ENCODE assay signal across 22 cellular contexts in the genomic region with DNA sequence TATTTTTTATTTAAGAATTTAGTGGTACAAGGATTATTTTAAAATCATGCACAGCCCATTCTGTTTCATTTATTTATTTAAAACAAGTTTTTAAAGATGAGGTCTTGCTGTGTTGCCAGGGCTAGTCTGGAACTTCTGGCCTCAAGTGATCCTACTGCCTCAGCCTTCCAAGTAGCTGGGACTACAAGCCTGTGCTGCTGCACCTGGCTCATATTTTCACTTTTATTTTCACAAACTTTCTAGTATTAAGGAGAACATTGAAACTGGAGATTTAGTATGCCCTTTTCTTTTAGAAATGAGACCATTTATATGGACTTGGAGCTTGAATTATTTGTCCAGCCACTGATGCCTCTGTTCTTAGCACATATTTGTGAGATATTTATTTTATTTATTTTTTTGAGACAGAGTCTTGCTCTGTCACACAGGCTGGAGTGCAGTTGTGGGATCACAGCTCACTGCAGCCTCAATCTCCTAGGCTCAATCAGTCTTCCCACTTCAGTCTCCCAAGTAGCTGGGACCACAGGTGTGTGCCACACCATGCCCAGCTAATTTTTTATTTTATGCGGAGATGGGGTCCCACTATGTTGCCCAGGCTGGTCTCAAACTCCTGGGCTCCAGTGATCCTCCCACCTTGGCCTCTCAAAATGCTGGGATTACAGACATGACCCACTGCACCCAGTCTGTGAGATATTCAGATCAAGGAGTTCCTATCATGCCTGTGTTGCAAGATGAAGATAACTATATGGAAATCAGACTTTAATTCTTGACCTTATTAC. TPM values are rescaled to one million over a fixed set of nuclear protein-coding genes. Genes with fewer than 3 reads are reported as not detected.
DNase-seq lines count a peak whose midpoint lies in the region; ATAC-seq, FAIRE-seq and TF ChIP-seq lines count a peak whose summit lies in the region.
"Had no signal": no experiment of that assay in that cellular context is flagged by ENCODE, and none has a peak within 500 bp of the region (broad histone marks: within the 10 kb centered on the region; RNA-seq: fewer than 3 reads in every experiment).

No MANE protein-coding gene starts in this region.

- peak overlapping the region; percentile 84 for H3K9ac ChIP-seq in HUES6 (ENCODE audit: low read length)
- no peak overlapping the region for H3K9ac ChIP-seq in GM12878 (ENCODE audit: control insufficient read depth, insufficient read depth, low read length)

- ATAC-seq in GM12878 (peak; percentile 9; the same call in 1 of the 3 replicates), HG03442 (IDR thresholded peaks at IDR 0.05; ENCODE audit: unreplicated experiment) (no peak)
- ATAC-seq: lower lobe of right lung, PC-3 had no signal

- H3K9me3 ChIP-seq in cardiac muscle cell (ENCODE audit: low read depth) (no peaks in the 10 kb centered on the region), right atrium auricular region (no peaks in the 10 kb centered on the region), HUES6 (ENCODE audit: control insufficient read depth, insufficient read depth, low read depth, low read length) (no peaks in the 10 kb centered on the region), GM12878 (replicated peaks; ENCODE audit: control insufficient read depth, insufficient read depth, low read length) (no peaks in the 10 kb centered on the region; the same call in 2 of the 3 replicates)
- H3K9me3 ChIP-seq: ascending aorta, lower lobe of right lung, SJSA1, vagina had no signal

- POLR2A ChIA-PET in GM12878 (lab: Charles Lee), result interaction anchor here (0.7 to 1.6 kb wide), 3 partner anchors 45 to 56 kb away, joined by 3 to 4 read pairs (median 4); no protein-coding TSS in a partner anchor

- H3K4me1 ChIP-seq in cardiac muscle cell (ENCODE audit: low read depth), result peaks cover 14% of the 10 kb centered on the region
- H3K4me1 ChIP-seq in right atrium auricular region, result peaks cover 0 to 37% of the 10 kb centered on the region in 2 donors
- H3K4me1 ChIP-seq in HUES6 (ENCODE audit: control insufficient read depth, insufficient read depth, low read length), result peaks cover 58% of the 10 kb centered on the region
- H3K4me1 ChIP-seq in GM12878 (ENCODE audit: control insufficient read depth, insufficient read depth, low read length), result peaks cover 24% of the 10 kb centered on the region; the same call in 1 of the 2 replicates

- no peak for FAIRE-seq in GM12878 (lab: Jason Lieb, UNC)

- no peak overlapping the region for H2AFZ ChIP-seq in GM12878 (ENCODE audit: control insufficient read depth, low read depth, low read length)

- no peaks in the 10 kb centered on the region for H3K27me3 ChIP-seq in cardiac muscle cell
- H3K27me3 ChIP-seq in right atrium auricular region, result no peaks in the 10 kb centered on the region
- no peaks in the 10 kb centered on the region for H3K27me3 ChIP-seq in HUES6 (ENCODE audit: control insufficient read depth, insufficient read depth, low read length)
- H3K27me3 ChIP-seq in GM12878 (replicated peaks in 1 of 2; ENCODE audit: control insufficient read depth in 2 of 2, insufficient read depth in 2 of 2, low read length in 1 of 2), result no peaks in the 10 kb centered on the region
- H3K27me3 ChIP-seq: ascending aorta, SJSA1, vagina had no signal

- peaks cover 94% of the 10 kb centered on the region for H3K79me2 ChIP-seq in GM12878 (ENCODE audit: control insufficient read depth, insufficient read depth, low read length)

- in situ Hi-C loops in GM12878 (cut with MboI), result loop anchor here (5.0 kb wide), 1 partner anchor 334 kb away; no protein-coding TSS in a partner anchor

- DNase-seq in cardiac muscle cell (ENCODE audit: low read depth in 1 of 2, low spot score in 1 of 2) (no peak), right atrium auricular region (ENCODE audit: low spot score) (no peak), GM12878 (ENCODE audit: low read depth, low spot score) (no peak), substantia nigra (lab: John Stamatoyannopoulos, UW) (no peak)
- no peak for DNase-seq in central memory CD4-positive, alpha-beta T cell
- DNase-seq in stimulated activated CD4-positive, alpha-beta T cell treated with anti-CD3 and anti-CD28 coated beads, Interleukin-1b, Interleukin-23, amount 100 ng/mL, for 48 hours, result no peak
- DNase-seq: activated CD4-positive, alpha-beta memory T cell treated with anti-CD3 and anti-CD28 coated beads, Interleukin-2, amount 10 ng/mL, durations not matched to agents 7 days and 5 days; activated effector memory CD4-positive, alpha-beta T cell treated with anti-CD3 and anti-CD28 coated beads, Interleukin-2, amount 50 U/mL, for 16 hours; CD4-positive, alpha-beta memory T cell; DMS79 treated with DMSO at 0.1 percent for 48 hours; GOT3; immature natural killer cell; lower lobe of right lung; NCI-H2081 treated with DMSO at 0.1 percent for 48 hours; NCI-H524 treated with DMSO at 0.1 percent for 48 hours; PC-3 had no signal

- no TSS peak for BruUV-seq in GM12878 (replicated peaks; lab: Mats Ljungman, UMichigan)

- RAD21 ChIA-PET in GM12878 (lab: Charles Lee; ENCODE audit: unreplicated experiment), result interaction anchor here (0.8 to 1.6 kb wide), 3 partner anchors 8 to 332 kb away, joined by 3 to 5 read pairs (median 3); a partner anchor contains a TSS

- 90% methylated on average over 1 of the region's 1 CpG for WGBS in GM12878 (ENCODE audit: insufficient coverage, insufficient replicate concordance, low lambda C conversion rate, missing lambda C conversion rate)

- H3K4me2 ChIP-seq in GM12878 (ENCODE audit: control insufficient read depth, insufficient read depth), result peak overlapping the region; percentile 56

- no peak for TF ChIP-seq POLR2A in GM12878 (IDR thresholded peaks at IDR 0.05; ENCODE audit: low read depth, low read length)

- intact Hi-C loops in GM12878 (cut with micrococcal nuclease; ENCODE audit: unreplicated experiment), result loop anchor here (10.0 kb wide), 1 partner anchor 353 kb away; no protein-coding TSS in a partner anchor

- no peak for TF ChIP-seq RAD21 in GM12878 (IDR thresholded peaks at IDR 0.05; ENCODE audit: insufficient read depth, low read depth, low read length)

- SMC1A ChIA-PET in GM12878 (lab: Charles Lee; ENCODE audit: uncharacterized antibody, unreplicated experiment), result interaction anchor here (0.8 to 3.7 kb wide), 11 partner anchors 7 to 321 kb away, joined by 3 to 19 read pairs (median 3); a partner anchor contains a TSS

- H3K27ac ChIP-seq in cardiac muscle cell, result peak overlapping the region; percentile 38
- H3K27ac ChIP-seq in right atrium auricular region, result no peak overlapping the region
- H3K27ac ChIP-seq in HUES6 (ENCODE audit: low read depth, low read length), result peak overlapping the region; percentile 99
- H3K27ac ChIP-seq in GM12878 (ENCODE audit: control insufficient read depth, insufficient read depth), result peak overlapping the region; percentile 70
- H3K27ac ChIP-seq in substantia nigra (ENCODE audit: low read depth, low read length, poor library complexity, severe bottlenecking), result no peak overlapping the region
- H3K27ac ChIP-seq: ascending aorta, lower lobe of right lung, SJSA1, vagina had no signal

- H3K36me3 ChIP-seq in cardiac muscle cell, result no peaks in the 10 kb centered on the region
- no peaks in the 10 kb centered on the region for H3K36me3 ChIP-seq in right atrium auricular region
- H3K36me3 ChIP-seq in HUES6 (ENCODE audit: control insufficient read depth, insufficient read depth, low read length), result no peaks in the 10 kb centered on the region
- peaks cover 1 to 3% of the 10 kb centered on the region in 2 experiments; a peak in 3 of 4 replicates for H3K36me3 ChIP-seq in GM12878 (ENCODE audit: control insufficient read depth in 2 of 2, insufficient read depth in 2 of 2, low read length in 1 of 2)
- H3K36me3 ChIP-seq: ascending aorta, lower lobe of right lung, SJSA1, vagina had no signal

- CTCF ChIA-PET in GM12878 (lab: Yijun Ruan, JAX), result interaction anchor here (0.6 to 2.6 kb wide), 9 partner anchors 19 to 357 kb away, joined by 3 to 10 read pairs (median 4); a partner anchor contains a TSS

- H4K20me1 ChIP-seq in GM12878 (ENCODE audit: control insufficient read depth, insufficient read depth), result no peaks in the 10 kb centered on the region

- no peak for TF ChIP-seq CTCF in cardiac muscle cell (IDR thresholded peaks at IDR 0.05; ENCODE audit: low read depth, low read length)
- no peak for TF ChIP-seq CTCF in right atrium auricular region (IDR thresholded peaks at IDR 0.05)
- no peak for TF ChIP-seq CTCF in GM12878 (IDR thresholded peaks at IDR 0.05 in 2 of 3, conservative IDR thresholded peaks at IDR 0.05 in 1 of 3; ENCODE audit: control insufficient read depth in 2 of 3, extremely low read depth in 1 of 3, insufficient read depth in 1 of 3, low read depth in 3 of 3, low read length in 3 of 3)

- no peak overlapping the region for H3K4me3 ChIP-seq in cardiac muscle cell
- H3K4me3 ChIP-seq in right atrium auricular region, result no peak overlapping the region
- peak overlapping the region; percentile 9; the same call in 1 of the 2 replicates for H3K4me3 ChIP-seq in HUES6 (ENCODE audit: low read depth, low read length)
- H3K4me3 ChIP-seq in GM12878, result 0 out of 2 replicates have a peak overlapping the region, but pooled peaks have one; percentile 18
- H3K4me3 ChIP-seq: ascending aorta, lower lobe of right lung, SJSA1, skin epidermis, vagina had no signal

- no peak for TF ChIP-seq EP300 in GM12878 (IDR thresholded peaks at IDR 0.05; ENCODE audit: borderline replicate concordance in 1 of 2, control insufficient read depth in 1 of 2, low read depth in 2 of 2, low read length in 2 of 2)

TF ChIP-seq in GM12878, 131 proteins besides CTCF, POLR2A, EP300 and RAD21 (continues in another document):
- no peak for TF ChIP-seq SMARCA5 (IDR thresholded peaks at IDR 0.05)

RNA-seq across cellular contexts. Expression of a gene that starts 7.4 kb away (rescaled TPM):
- 26.9 and 37.4 TPM in 2 replicates for total RNA-seq in cardiac muscle cell
- polyA plus RNA-seq in cardiac muscle cell, result 19.5 and 31.6 TPM in 2 replicates
- total RNA-seq in right atrium auricular region, result 10 to 100 TPM; 29.4 to 40.5 TPM
- total RNA-seq in GM12878 (2013; cell fraction: nucleolus; rRNA removed), result 353 and 379 TPM in 2 replicates
- 52.8 and 60.0 TPM in 2 replicates for total RNA-seq in GM12878 (2014; rRNA removed)
- 67.7 and 68.4 TPM in 2 replicates for total RNA-seq in GM12878 (2014; rRNA removed; fragmentation: Illumina TruSeq; extraction: Trizol)
- 45.7 and 49.2 TPM in 2 replicates for total RNA-seq in GM12878 (2021)
- 11.7 TPM for polyA plus RNA-seq in GM12878 (2011; ENCODE audit: low read depth)
- polyA plus RNA-seq in GM12878 (2011; rRNA removed), result 34.2 and 51.2 TPM in 2 replicates
- polyA plus RNA-seq in GM12878 (2011; cell fraction: cytosol; rRNA removed), result 8.6 and 10.3 TPM in 2 replicates
- polyA plus RNA-seq in GM12878 (2011; cell fraction: nucleus; rRNA removed), result 27.8 and 34.6 TPM in 2 replicates
- polyA plus RNA-seq in GM12878 (2012), result 24.8 and 28.3 TPM in 2 replicates
- polyA plus RNA-seq in GM12878 (2014; fragmentation: Illumina TruSeq; extraction: Trizol), result 37.1 and 73.0 TPM in 2 replicates
- 10 to 100 TPM in 1 of 2 experiments, 1 to 10 TPM in 1; 9.1 to 11.0 TPM for polyA plus RNA-seq in GM12878 (2014; fragmentation: Nextera tagmentation; extraction: Ambion mirVana)
- 23.6 and 34.1 TPM in 2 replicates for polyA plus RNA-seq in GM12878 (2014; rRNA removed)
- polyA plus RNA-seq in GM12878 (2016; fragmentation: Nextera tagmentation; extraction: Ambion mirVana), result 10 to 100 TPM; 27.7 to 29.6 TPM
- 50.9 and 75.0 TPM in 2 replicates for polyA minus RNA-seq in GM12878 (2011; rRNA and poly(A)+ RNA removed)
- polyA minus RNA-seq in GM12878 (2011; cell fraction: cytosol; rRNA and poly(A)+ RNA removed), result 16.4 and 17.1 TPM in 2 replicates
- 73.7 and 94.3 TPM in 2 replicates for polyA minus RNA-seq in GM12878 (2011; cell fraction: nucleus; rRNA and poly(A)+ RNA removed)

Comparison
In these comparisons a context has a peak if more than half of its experiments do, and no peak if none do; other contexts are left out.
1. H3K27ac ChIP-seq: peak in cardiac muscle cell (single experiment), HUES6 (single experiment) and GM12878 (single experiment); none in right atrium auricular region (0 of 2) and substantia nigra (single experiment).
2. H3K4me3 ChIP-seq: peak in HUES6 (single experiment) and GM12878 (single experiment); none in cardiac muscle cell (single experiment) and right atrium auricular region (0 of 2).